33 cellular contexts compared by ENCODE assay signal in the genomic region with DNA sequence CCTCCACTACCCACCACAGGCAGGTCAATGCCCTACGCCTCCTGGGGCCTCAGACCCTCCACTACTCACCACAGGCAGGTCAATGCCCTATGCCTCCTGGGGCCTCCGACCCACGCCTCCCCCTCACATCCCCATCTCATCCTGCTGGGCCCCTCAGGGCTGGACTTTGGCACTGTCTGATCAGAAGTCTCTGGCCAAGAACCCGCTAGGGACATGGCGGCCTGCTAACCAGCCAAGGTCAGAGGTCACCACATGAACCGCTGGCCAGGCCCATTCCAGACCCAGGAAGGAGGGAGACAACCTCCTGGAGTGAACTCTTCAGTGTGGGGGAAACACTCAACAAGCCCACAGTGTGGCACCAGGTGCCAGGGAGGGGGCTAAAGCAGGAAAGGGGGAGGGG.
"Had no signal": no experiment of that assay in that cellular context is flagged by ENCODE, and none has a peak within 500 bp of the region (broad histone marks: within the 10 kb centered on the region; RNA-seq: fewer than 3 reads in every experiment).

No MANE protein-coding gene starts in this region.

- H3K9me3 ChIP-seq: adrenal gland, body of pancreas, esophagus muscularis mucosa, gastrocnemius medialis, heart left ventricle had no signal

- H3K36me3 ChIP-seq: adrenal gland, esophagus muscularis mucosa, gastrocnemius medialis, heart left ventricle had no signal

- H3K36me3 Mint-ChIP-seq: activated CD4-positive, alpha-beta memory T cell treated with anti-CD3 and anti-CD28 coated beads for 36 hours; activated CD8-positive, alpha-beta memory T cell treated with anti-CD3 and anti-CD28 coated beads, Interleukin-2, amount 10 ng/mL, durations not matched to agents 7 days and 5 days; activated naive CD4-positive, alpha-beta T cell treated with anti-CD3 and anti-CD28 coated beads, Interleukin-2, amount 50 U/mL, for 24 hours; activated naive CD8-positive, alpha-beta T cell treated with anti-CD3 and anti-CD28 coated beads for 36 hours had no signal

- H3K4me3 ChIP-seq: adrenal gland, body of pancreas, coronary artery, esophagus muscularis mucosa, gastrocnemius medialis, heart left ventricle had no signal

- H3K27me3 ChIP-seq: adrenal gland, body of pancreas, esophagus muscularis mucosa, foreskin keratinocyte, gastrocnemius medialis, heart left ventricle had no signal

- H3K4me1 ChIP-seq: adrenal gland, foreskin keratinocyte, gastrocnemius medialis had no signal

- H3K4me1 Mint-ChIP-seq: activated CD4-positive, alpha-beta T cell treated with anti-CD3 and anti-CD28 coated beads, Interleukin-2, amount 10 ng/mL, durations not matched to agents 24 days and 14 days; activated naive CD8-positive, alpha-beta T cell treated with anti-CD3 and anti-CD28 coated beads for 36 hours had no signal

- H3K4me3 Mint-ChIP-seq: activated CD4-positive, alpha-beta memory T cell treated with anti-CD3 and anti-CD28 coated beads for 36 hours; activated CD4-positive, alpha-beta T cell treated with anti-CD3 and anti-CD28 coated beads for 36 hours; activated CD4-positive, alpha-beta T cell treated with anti-CD3 and anti-CD28 coated beads, Interleukin-2, amount 10 ng/mL, durations not matched to agents 24 days and 14 days; activated CD8-positive, alpha-beta memory T cell treated with anti-CD3 and anti-CD28 coated beads, Interleukin-2, amount 10 ng/mL, durations not matched to agents 7 days and 5 days; activated CD8-positive, alpha-beta T cell treated with anti-CD3 and anti-CD28 coated beads, Interleukin-2, amount 10 ng/mL, durations not matched to agents 7 days and 5 days; activated naive CD4-positive, alpha-beta T cell treated with anti-CD3 and anti-CD28 coated beads for 36 hours; activated naive CD4-positive, alpha-beta T cell treated with anti-CD3 and anti-CD28 coated beads, Interleukin-2, amount 50 U/mL, for 24 hours; activated naive CD8-positive, alpha-beta T cell treated with anti-CD3 and anti-CD28 coated beads for 36 hours; activated naive CD8-positive, alpha-beta T cell treated with anti-CD3 and anti-CD28 coated beads, Interleukin-2, amount 50 U/mL, for 24 hours; activated T-helper 1 cell treated with anti-CD3 and anti-CD28 coated beads, Interleukin-12 subunit alpha, Interleukin-12 subunit beta, Interleukin-2, Interleukin-4 antibody, amounts not matched to agents 30 ng/mL and 10 ng/mL and 1 ng/mL, durations not matched to agents 14 hours and 24 hours and 36 hours; effector memory CD8-positive, alpha-beta T cell had no signal

- H3K27me3 Mint-ChIP-seq: activated CD4-positive, alpha-beta memory T cell treated with anti-CD3 and anti-CD28 coated beads for 36 hours; activated CD4-positive, alpha-beta T cell treated with anti-CD3 and anti-CD28 coated beads for 36 hours; activated CD4-positive, alpha-beta T cell treated with anti-CD3 and anti-CD28 coated beads, Interleukin-2, amount 10 ng/mL, durations not matched to agents 24 days and 14 days; activated CD8-positive, alpha-beta memory T cell treated with anti-CD3 and anti-CD28 coated beads, Interleukin-2, amount 10 ng/mL, durations not matched to agents 7 days and 5 days; activated naive CD4-positive, alpha-beta T cell treated with anti-CD3 and anti-CD28 coated beads, Interleukin-2, amount 50 U/mL, for 24 hours; activated naive CD8-positive, alpha-beta T cell treated with anti-CD3 and anti-CD28 coated beads for 36 hours; activated naive CD8-positive, alpha-beta T cell treated with anti-CD3 and anti-CD28 coated beads, Interleukin-2, amount 50 U/mL, for 24 hours had no signal

- H3K27ac Mint-ChIP-seq: activated CD4-positive, alpha-beta memory T cell treated with anti-CD3 and anti-CD28 coated beads for 36 hours; activated CD4-positive, alpha-beta T cell treated with anti-CD3 and anti-CD28 coated beads for 36 hours; activated CD4-positive, alpha-beta T cell treated with anti-CD3 and anti-CD28 coated beads, Interleukin-2, amount 10 ng/mL, durations not matched to agents 24 days and 14 days; activated CD8-positive, alpha-beta memory T cell treated with anti-CD3 and anti-CD28 coated beads, Interleukin-2, amount 10 ng/mL, durations not matched to agents 7 days and 5 days; activated CD8-positive, alpha-beta T cell treated with anti-CD3 and anti-CD28 coated beads, Interleukin-2, amount 10 ng/mL, durations not matched to agents 7 days and 5 days; activated naive CD4-positive, alpha-beta T cell treated with anti-CD3 and anti-CD28 coated beads for 36 hours; activated naive CD4-positive, alpha-beta T cell treated with anti-CD3 and anti-CD28 coated beads, Interleukin-2, amount 50 U/mL, for 24 hours; activated naive CD8-positive, alpha-beta T cell treated with anti-CD3 and anti-CD28 coated beads for 36 hours; activated naive CD8-positive, alpha-beta T cell treated with anti-CD3 and anti-CD28 coated beads, Interleukin-2, amount 50 U/mL, for 24 hours; activated T-helper 1 cell treated with anti-CD3 and anti-CD28 coated beads, Interleukin-12 subunit alpha, Interleukin-12 subunit beta, Interleukin-2, Interleukin-4 antibody, amounts not matched to agents 30 ng/mL and 10 ng/mL and 1 ng/mL, durations not matched to agents 14 hours and 24 hours and 36 hours; activated T-helper 2 cell treated with anti-CD3 and anti-CD28 coated beads, Interferon-gamma antibody, Interleukin-2, Interleukin-4, amounts not matched to agents 10 μg/mL and 5 μg/mL and 100 μg/mL, durations not matched to agents 14 hours and 24 hours and 36 hours; effector memory CD8-positive, alpha-beta T cell had no signal

- H3K9me3 Mint-ChIP-seq: activated CD4-positive, alpha-beta memory T cell treated with anti-CD3 and anti-CD28 coated beads for 36 hours; activated CD4-positive, alpha-beta T cell treated with anti-CD3 and anti-CD28 coated beads, Interleukin-2, amount 10 ng/mL, durations not matched to agents 24 days and 14 days; activated naive CD4-positive, alpha-beta T cell treated with anti-CD3 and anti-CD28 coated beads for 36 hours; activated naive CD4-positive, alpha-beta T cell treated with anti-CD3 and anti-CD28 coated beads, Interleukin-2, amount 50 U/mL, for 24 hours; activated naive CD8-positive, alpha-beta T cell treated with anti-CD3 and anti-CD28 coated beads for 36 hours; activated naive CD8-positive, alpha-beta T cell treated with anti-CD3 and anti-CD28 coated beads, Interleukin-2, amount 50 U/mL, for 24 hours; activated T-helper 1 cell treated with anti-CD3 and anti-CD28 coated beads, Interleukin-12 subunit alpha, Interleukin-12 subunit beta, Interleukin-2, Interleukin-4 antibody, amounts not matched to agents 30 ng/mL and 10 ng/mL and 1 ng/mL, durations not matched to agents 14 hours and 24 hours and 36 hours; activated T-helper 2 cell treated with anti-CD3 and anti-CD28 coated beads, Interferon-gamma antibody, Interleukin-2, Interleukin-4, amounts not matched to agents 10 μg/mL and 5 μg/mL and 100 μg/mL, durations not matched to agents 14 hours and 24 hours and 36 hours; effector memory CD8-positive, alpha-beta T cell had no signal

- DNase-seq: activated CD4-positive, alpha-beta memory T cell treated with anti-CD3 and anti-CD28 coated beads for 36 hours; activated CD4-positive, alpha-beta T cell treated with anti-CD3 and anti-CD28 coated beads for 36 hours; activated CD4-positive, alpha-beta T cell treated with anti-CD3 and anti-CD28 coated beads, Interleukin-2, amount 10 ng/mL, durations not matched to agents 24 days and 14 days; activated CD4-positive, CD25-positive, alpha-beta regulatory T cell; activated CD4-positive, CD25-positive, alpha-beta regulatory T cell treated with anti-CD3 and anti-CD28 coated beads, Interleukin-2, amount 50 U/mL, for 72 hours; activated CD8-positive, alpha-beta memory T cell treated with anti-CD3 and anti-CD28 coated beads, Interleukin-2, amount 10 ng/mL, durations not matched to agents 7 days and 5 days; activated CD8-positive, alpha-beta memory T cell treated with anti-CD3 and anti-CD28 coated beads, Interleukin-2, amount 50 U/mL, for 4 hours; activated CD8-positive, alpha-beta T cell treated with anti-CD3 and anti-CD28 coated beads, Interleukin-2, amount 10 ng/mL, durations not matched to agents 7 days and 5 days; activated effector memory CD4-positive, alpha-beta T cell treated with anti-CD3 and anti-CD28 coated beads, Interleukin-2, amount 50 U/mL, for 16 hours; activated naive CD4-positive, alpha-beta T cell treated with anti-CD3 and anti-CD28 coated beads for 36 hours; activated naive CD8-positive, alpha-beta T cell treated with anti-CD3 and anti-CD28 coated beads for 36 hours; activated naive CD8-positive, alpha-beta T cell treated with anti-CD3 and anti-CD28 coated beads, Interleukin-2, amount 50 U/mL, for 24 hours; activated T-cell treated with anti-CD3 and anti-CD28 coated beads, Interleukin-2, amount 50 U/mL, for 1 hour; activated T-cell treated with anti-CD3 and anti-CD28 coated beads, Interleukin-2, amount 50 U/mL, for 48 hours; adrenal gland; amygdala; aorta; body of pancreas; caudate nucleus; dermis blood vessel endothelial cell; effector CD4-positive, alpha-beta T cell; effector memory CD8-positive, alpha-beta T cell; erythroblast; foreskin keratinocyte; gastrocnemius medialis; glutamatergic neuron; heart left ventricle; T-helper 2 cell had no signal
